1 cellular context compared by ENCODE assay signal in genomic region chr1:1614954-1615255, GRCh38.
TF ChIP-seq lines count a peak whose summit lies in the region.

No MANE protein-coding gene starts in this region.

TF ChIP-seq in HEK293, 187 proteins besides CTCF, POLR2A, EP300 and RAD21 (continued from another document):
- TF ChIP-seq ZNF248 (tag by site-specific recombination; IDR thresholded peaks at IDR 0.05) (no peak), PBX3 (CRISPR knock-in tag; IDR thresholded peaks at IDR 0.05) (no peak), ZNF513 (tag by site-specific recombination; IDR thresholded peaks at IDR 0.05) (no peak), KLF16 (tag by site-specific recombination; IDR thresholded peaks at IDR 0.05) (no peak), ZNF391 (tag by site-specific recombination; IDR thresholded peaks at IDR 0.05; ENCODE audit: borderline replicate concordance, low read depth) (peak; percentile 82; the same call in 1 of the 2 replicates), TRIM28 (IDR thresholded peaks at IDR 0.05; ENCODE audit: borderline replicate concordance, low read length) (no peak), BCL11B (tag by site-specific recombination; IDR thresholded peaks at IDR 0.05; ENCODE audit: low read depth) (0 out of 2 replicates have a peak, but pooled peaks have one; percentile 28), KLF7 (tag by site-specific recombination; IDR thresholded peaks at IDR 0.05; ENCODE audit: borderline replicate concordance) (peak; percentile 12; the same call in 1 of the 2 replicates), ZNF658 (tag by site-specific recombination; IDR thresholded peaks at IDR 0.05) (no peak), ZBTB48 (tag by site-specific recombination; IDR thresholded peaks at IDR 0.05) (peak; percentile 11), PRDM2 (tag by site-specific recombination; IDR thresholded peaks at IDR 0.05; ENCODE audit: borderline replicate concordance) (no peak), ZNF639 (tag by site-specific recombination; IDR thresholded peaks at IDR 0.05) (peak; percentile 27), ZNF645 (tag by site-specific recombination; IDR thresholded peaks at IDR 0.05) (0 out of 2 replicates have a peak, but pooled peaks have one; percentile 72), ZNF362 (tag by site-specific recombination; IDR thresholded peaks at IDR 0.05) (peak; percentile 89), YY2 (tag by site-specific recombination; IDR thresholded peaks at IDR 0.05) (peak; percentile 9; the same call in 1 of the 2 replicates), ZNF837 (tag by site-specific recombination; IDR thresholded peaks at IDR 0.05) (0 out of 2 replicates have a peak, but pooled peaks have one; percentile 23), ZBTB20 (tag by site-specific recombination; IDR thresholded peaks at IDR 0.05) (0 out of 2 replicates have a peak, but pooled peaks have one; percentile 56)
